In genomic region chr10:110918633-110919348, GRCh38 we compare ENCODE assay signal across 8 cellular contexts. TPM values are rescaled to one million over a fixed set of nuclear protein-coding genes. Genes with fewer than 3 reads are reported as not detected.
A peak's percentile ranks its signal among the peaks of the same experiment; 100 is the strongest.
DNase-seq lines count a peak whose midpoint lies in the region; ATAC-seq and TF ChIP-seq lines count a peak whose summit lies in the region.

Gene BBIP1 (minus strand): TSS chr10:110919180. CDS start chr10:110918157, 1,023 bp downstream.

- H3K4me1 ChIP-seq in DOHH2 (ENCODE audit: control insufficient read depth, low read length) (peaks cover 63% of the 10 kb centered on the region), foreskin keratinocyte (peaks cover 24% of the 10 kb centered on the region)

- H3K27me3 Mint-ChIP-seq in activated naive CD4-positive, alpha-beta T cell treated with anti-CD3 and anti-CD28 coated beads, Interleukin-2, amount 10 ng/mL, durations not matched to agents 7 days and 5 days, result no peaks in the 10 kb centered on the region
- no peaks in the 10 kb centered on the region for H3K27me3 Mint-ChIP-seq in neural crest cell (ENCODE audit: low read depth)

- no peaks in the 10 kb centered on the region for H3K9me2 ChIP-seq in DOHH2 (replicated peaks; ENCODE audit: control insufficient read depth, low read length)

- H3K4me3 Mint-ChIP-seq in activated naive CD4-positive, alpha-beta T cell treated with anti-CD3 and anti-CD28 coated beads, Interleukin-2, amount 10 ng/mL, durations not matched to agents 7 days and 5 days, result peak within 1 kb of the TSS; percentile 91
- peak within 1 kb of the TSS; percentile 100 for H3K4me3 Mint-ChIP-seq in neural crest cell

- H3K36me3 ChIP-seq in DOHH2 (ENCODE audit: control insufficient read depth, low read length), result peaks cover 27% of the 10 kb centered on the region

- peaks cover 6% of the 10 kb centered on the region for H3K36me3 Mint-ChIP-seq in activated naive CD4-positive, alpha-beta T cell treated with anti-CD3 and anti-CD28 coated beads, Interleukin-2, amount 10 ng/mL, durations not matched to agents 7 days and 5 days
- H3K36me3 Mint-ChIP-seq in neural crest cell (ENCODE audit: low read depth), result no peaks in the 10 kb centered on the region

- H3K4me2 ChIP-seq in DOHH2 (ENCODE audit: low read length), result peak within 1 kb of the TSS; percentile 88

- H3K4me1 Mint-ChIP-seq in activated naive CD4-positive, alpha-beta T cell treated with anti-CD3 and anti-CD28 coated beads, Interleukin-2, amount 10 ng/mL, durations not matched to agents 7 days and 5 days, result peaks cover 38% of the 10 kb centered on the region
- H3K4me1 Mint-ChIP-seq in neural crest cell, result peaks cover 36% of the 10 kb centered on the region

- CTCF ChIA-PET in activated naive CD4-positive, alpha-beta T cell treated with anti-CD3 and anti-CD28 coated beads, Interleukin-2, amount 10 ng/mL, durations not matched to agents 7 days and 5 days (lab: Charles Lee), result interaction anchor here (0.9 to 2.8 kb wide), 6 partner anchors 16 to 172 kb away, joined by 3 to 10 read pairs (median 6); no protein-coding TSS in a partner anchor

- TF ChIP-seq CTCF in DOHH2 (IDR thresholded peaks at IDR 0.05; ENCODE audit: low read depth, low read length, poor library complexity, severe bottlenecking) (no peak), HL-60 (IDR thresholded peaks at IDR 0.05; ENCODE audit: insufficient read depth, low read length) (no peak), foreskin keratinocyte (conservative IDR thresholded peaks at IDR 0.05) (no peak), neural crest cell (conservative IDR thresholded peaks at IDR 0.05) (peak; percentile 8)

- DNase-seq in HL-60 (ENCODE audit: low read depth in 1 of 2, low spot score in 1 of 2) (peak; percentile 98 to 100), NOMO-1 treated with dmso at 0.1 percent for 144 hours (lab: John Stamatoyannopoulos, UW; ENCODE audit: unreplicated experiment) (peak; percentile 100), foreskin keratinocyte (peak; percentile 99 to 100), neural crest cell (ENCODE audit: low read depth, low spot score) (no peak)
- no peak for DNase-seq in activated naive CD4-positive, alpha-beta T cell treated with anti-CD3 and anti-CD28 coated beads, Interleukin-2, amount 10 ng/mL, durations not matched to agents 7 days and 5 days
- no peak for DNase-seq in stimulated activated CD4-positive, alpha-beta T cell treated with anti-CD3 and anti-CD28 coated beads, Interleukin-4, amount 100 ng/mL, for 1 hour

- no peaks in the 10 kb centered on the region for H3K27me3 ChIP-seq in DOHH2 (ENCODE audit: control insufficient read depth, low read length)
- H3K27me3 ChIP-seq in HL-60 (ENCODE audit: insufficient read depth, poor library complexity, severe bottlenecking), result no peaks in the 10 kb centered on the region
- H3K27me3 ChIP-seq in foreskin keratinocyte, result no peaks in the 10 kb centered on the region

- H3K4me3 ChIP-seq in DOHH2 (ENCODE audit: low read length) (peak within 1 kb of the TSS; percentile 88), HL-60 (replicated peaks; ENCODE audit: insufficient read depth, low read length) (peak within 1 kb of the TSS; percentile 79)

- H3K27ac ChIP-seq in DOHH2 (ENCODE audit: low read depth, low read length) (peak within 1 kb of the TSS; percentile 93), HL-60 (replicated peaks) (peak within 1 kb of the TSS; percentile 99), foreskin keratinocyte (peak within 1 kb of the TSS; percentile 74)

- H3K9me3 ChIP-seq in DOHH2 (ENCODE audit: control insufficient read depth, insufficient read depth, low read length), result no peaks in the 10 kb centered on the region

- H3K79me2 ChIP-seq in DOHH2 (ENCODE audit: control insufficient read depth, low read length), result peaks cover 47% of the 10 kb centered on the region

- peaks cover 17% of the 10 kb centered on the region for H4K20me1 ChIP-seq in DOHH2 (ENCODE audit: control insufficient read depth, insufficient read depth, low read depth, low read length)

- peak within 1 kb of the TSS; percentile 98 for H3K27ac Mint-ChIP-seq in activated naive CD4-positive, alpha-beta T cell treated with anti-CD3 and anti-CD28 coated beads, Interleukin-2, amount 10 ng/mL, durations not matched to agents 7 days and 5 days
- H3K27ac Mint-ChIP-seq in neural crest cell (ENCODE audit: unreplicated experiment), result peak within 1 kb of the TSS; percentile 99

- H3F3A ChIP-seq in DOHH2 (ENCODE audit: control insufficient read depth, insufficient read depth), result peaks cover 8% of the 10 kb centered on the region

- H3K9me3 Mint-ChIP-seq in activated naive CD4-positive, alpha-beta T cell treated with anti-CD3 and anti-CD28 coated beads, Interleukin-2, amount 10 ng/mL, durations not matched to agents 7 days and 5 days, result no peaks in the 10 kb centered on the region
- no peaks in the 10 kb centered on the region for H3K9me3 Mint-ChIP-seq in neural crest cell

- ATAC-seq in GM21360 (IDR thresholded peaks at IDR 0.05; ENCODE audit: unreplicated experiment) (peak; percentile 86), foreskin keratinocyte (peak; percentile 93)

RNA-seq across cellular contexts. Expression of gene BBIP1, which starts in this region (rescaled TPM):
- total RNA-seq in foreskin keratinocyte (20.7 and 22.5 TPM in 2 replicates), neural crest cell (33.6 and 37.8 TPM in 2 replicates)
- polyA plus RNA-seq in foreskin keratinocyte, result 22.8 and 23.5 TPM in 2 replicates

Comparison
In these comparisons a context has a peak if more than half of its experiments do, and no peak if none do; other contexts are left out.
1. DNase-seq: peak in HL-60 (2 of 2), NOMO-1 treated with dmso at 0.1 percent for 144 hours (single experiment) and foreskin keratinocyte (2 of 2); none in activated naive CD4-positive, alpha-beta T cell treated with anti-CD3 and anti-CD28 coated beads, Interleukin-2, amount 10 ng/mL, durations not matched to agents 7 days and 5 days (single experiment), neural crest cell (single experiment) and stimulated activated CD4-positive, alpha-beta T cell treated with anti-CD3 and anti-CD28 coated beads, Interleukin-4, amount 100 ng/mL, for 1 hour (single experiment).
2. Peak in every context shown above with its lines, with median percentiles within 50 percentile points of each other: H3K27ac ChIP-seq.